ENCODE assay signal across 15 cellular contexts in genomic region chr1:211516097-211516762, GRCh38. TPM values are rescaled to one million over a fixed set of nuclear protein-coding genes. Genes with fewer than 3 reads are reported as not detected.
DNase-seq lines count a peak whose midpoint lies in the region; ATAC-seq, FAIRE-seq and TF ChIP-seq lines count a peak whose summit lies in the region.
"Not testable (repeated sequence)": the region's sequence is repeated elsewhere in the genome, so short reads cannot be mapped to it uniquely, and the experiment has no call there.
"Had no signal": no experiment of that assay in that cellular context is flagged by ENCODE, and none has a peak within 500 bp of the region (broad histone marks: within the 10 kb centered on the region; RNA-seq: fewer than 3 reads in every experiment).

No MANE protein-coding gene starts in this region.

- peak overlapping the region; percentile 55 for H3K4me2 ChIP-seq in OCI-LY1 (ENCODE audit: low read length)
- peak overlapping the region; percentile 75 for H3K4me2 ChIP-seq in keratinocyte (ENCODE audit: control insufficient read depth, extremely low read depth, insufficient read depth, low read depth, low read length)

- peak overlapping the region in 7 of 10 donors; percentile 56 to 77 (median 68) for H3K4me3 Mint-ChIP-seq in naive thymus-derived CD8-positive, alpha-beta T cell
- H3K4me3 Mint-ChIP-seq in stimulated activated naive CD8-positive, alpha-beta T cell treated with anti-CD3 and anti-CD28 coated beads, Interleukin-15, amount 100 ng/mL, for 72 hours, result peak overlapping the region; percentile 19 to 63

- ATAC-seq in naive thymus-derived CD8-positive, alpha-beta T cell; stimulated activated naive CD8-positive, alpha-beta T cell treated with anti-CD3 and anti-CD28 coated beads, Interleukin-15, amount 100 ng/mL, for 72 hours: not testable (repeated sequence)

- H3K79me2 ChIP-seq in OCI-LY1 (ENCODE audit: insufficient read depth, low read length); keratinocyte (ENCODE audit: control insufficient read depth, insufficient read depth, low read length): not testable (repeated sequence)

- peaks cover 10 to 31% (median 20%) of the 10 kb centered on the region in 4 donors for H3K4me1 Mint-ChIP-seq in naive thymus-derived CD8-positive, alpha-beta T cell
- peaks cover 44% of the 10 kb centered on the region for H3K4me1 Mint-ChIP-seq in stimulated activated naive CD8-positive, alpha-beta T cell treated with anti-CD3 and anti-CD28 coated beads, Interleukin-15, amount 100 ng/mL, for 72 hours

- not testable (repeated sequence) for H3K27me3 Mint-ChIP-seq in naive thymus-derived CD8-positive, alpha-beta T cell; stimulated activated naive CD8-positive, alpha-beta T cell treated with anti-CD3 and anti-CD28 coated beads, Interleukin-15, amount 100 ng/mL, for 72 hours

- H3K9me3 Mint-ChIP-seq in naive thymus-derived CD8-positive, alpha-beta T cell; stimulated activated naive CD8-positive, alpha-beta T cell treated with anti-CD3 and anti-CD28 coated beads, Interleukin-15, amount 100 ng/mL, for 72 hours: not testable (repeated sequence)

- H3K9ac ChIP-seq in ES-I3 (ENCODE audit: low read depth, low read length) (peak overlapping the region; percentile 20; the same call in 1 of the 2 replicates), OCI-LY1 (ENCODE audit: low read length) (peak overlapping the region; percentile 47; the same call in 1 of the 2 replicates), colonic mucosa (ENCODE audit: low read depth in 2 of 2, low read length in 2 of 2) (peak overlapping the region; percentile 42 to 46)
- not testable (repeated sequence) for H3K9ac ChIP-seq in keratinocyte (ENCODE audit: control insufficient read depth, extremely low read depth, insufficient read depth, low read length)

- not testable (repeated sequence) for H3F3A ChIP-seq in OCI-LY1 (ENCODE audit: insufficient read depth, low read length)

- not testable (repeated sequence) for H3K9me1 ChIP-seq in keratinocyte (ENCODE audit: control insufficient read depth, extremely low read depth, insufficient read depth, low read length)

- not testable (repeated sequence) for H3K36me3 Mint-ChIP-seq in naive thymus-derived CD8-positive, alpha-beta T cell

- dilution Hi-C loops in keratinocyte (cut with MboI; ENCODE audit: extremely low pct_ligation_motif_present, low sequenced_read_pairs), result not testable (repeated sequence)

- not testable (repeated sequence) for H3K27ac ChIP-seq in A673 (ENCODE audit: low read depth, low read length, poor library complexity, severe bottlenecking); OCI-LY1 (ENCODE audit: low read depth, low read length, poor library complexity, severe bottlenecking); keratinocyte (ENCODE audit: control insufficient read depth, insufficient read depth, low read length)
- H3K27ac ChIP-seq in VCaP, result peak overlapping the region; percentile 41; the same call in 1 of the 2 replicates
- peak overlapping the region; percentile 90 for H3K27ac ChIP-seq in colonic mucosa

- BruUV-seq in A673 (replicated peaks; lab: Mats Ljungman, UMichigan), result not testable (repeated sequence)

- CTCF ChIA-PET in A673 (lab: Charles Lee), result interaction anchor here (0.6 kb wide), 1 partner anchor 40 kb away, joined by 3 read pairs; no protein-coding TSS in a partner anchor

- H3K4me3 ChIP-seq in A673 (ENCODE audit: low read depth, low read length, poor library complexity, severe bottlenecking), result peak overlapping the region; percentile 38
- peak overlapping the region; percentile 35 for H3K4me3 ChIP-seq in OCI-LY1 (ENCODE audit: low read depth, low read length, poor library complexity, severe bottlenecking)
- not testable (repeated sequence) for H3K4me3 ChIP-seq in colonic mucosa; keratinocyte (ENCODE audit: control insufficient read depth in 2 of 3, extremely low read depth in 1 of 3, insufficient read depth in 2 of 3, low read depth in 1 of 3, low read length in 3 of 3)

- intact Hi-C loops in A673 (cut with micrococcal nuclease; ENCODE audit: unreplicated experiment); colonic mucosa (cut with DNase I): not testable (repeated sequence)

- not testable (repeated sequence) for H3K27me3 ChIP-seq in A673 (replicated peaks; ENCODE audit: insufficient read depth, low read depth, low read length, poor library complexity); OCI-LY1 (ENCODE audit: insufficient read depth, low read length); colonic mucosa; keratinocyte (ENCODE audit: control insufficient read depth, extremely low read depth, insufficient read depth, low read length)

- not testable (repeated sequence) for H3K9me2 ChIP-seq in OCI-LY1 (ENCODE audit: low read depth, low read length)

- POLR2A ChIA-PET in A673 (lab: Charles Lee; ENCODE audit: low non-redundant PET); naive thymus-derived CD8-positive, alpha-beta T cell (lab: Charles Lee): not testable (repeated sequence)

- not testable (repeated sequence) for H3K4me1 ChIP-seq in A673 (ENCODE audit: insufficient read depth, low read length, poor library complexity, severe bottlenecking); ES-I3 (ENCODE audit: insufficient read depth, low read length); colonic mucosa
- H3K4me1 ChIP-seq in OCI-LY1 (ENCODE audit: insufficient read depth, low read length, severe bottlenecking) (peaks cover 19% of the 10 kb centered on the region), keratinocyte (ENCODE audit: control insufficient read depth, extremely low read depth, insufficient read depth, low read length) (peaks cover 16% of the 10 kb centered on the region)

- DNase-seq in A673 (ENCODE audit: low spot score); keratinocyte (ENCODE audit: low read depth, low spot score); stimulated activated naive CD8-positive, alpha-beta T cell treated with anti-CD3 and anti-CD28 coated beads, Interleukin-15, amount 100 ng/mL, for 72 hours: not testable (repeated sequence)
- peak; percentile 27 for DNase-seq in colonic mucosa
- peak in 1 of 10 donors; percentile 53 for DNase-seq in naive thymus-derived CD8-positive, alpha-beta T cell

- FAIRE-seq in keratinocyte (lab: Jason Lieb, UNC), result not testable (repeated sequence)

- H4K20me1 ChIP-seq in OCI-LY1 (ENCODE audit: insufficient read depth, low read length); keratinocyte (ENCODE audit: control insufficient read depth, extremely low read depth, insufficient read depth, low read length): not testable (repeated sequence)

- TF ChIP-seq CTCF in A673 (conservative IDR thresholded peaks at IDR 0.05; ENCODE audit: low read depth, low read length); OCI-LY1 (IDR thresholded peaks at IDR 0.05; ENCODE audit: low read length); VCaP (conservative IDR thresholded peaks at IDR 0.05); colonic mucosa (IDR thresholded peaks at IDR 0.05); keratinocyte (optimal IDR thresholded peaks at IDR 0.05 in 1 of 3, IDR thresholded peaks at IDR 0.05 in 1 of 3, conservative IDR thresholded peaks at IDR 0.05 in 1 of 3; ENCODE audit: extremely low read depth in 1 of 3, insufficient read depth in 2 of 3, low read length in 3 of 3): not testable (repeated sequence)

- H3K36me3 ChIP-seq in A673 (ENCODE audit: insufficient read depth, low read length, poor library complexity, severe bottlenecking); ES-I3 (ENCODE audit: insufficient read depth, low read length); OCI-LY1 (ENCODE audit: insufficient read depth, low read length); colonic mucosa; keratinocyte (ENCODE audit: control insufficient read depth in 2 of 2, extremely low read depth in 1 of 2, insufficient read depth in 2 of 2, low read length in 2 of 2): not testable (repeated sequence)

- H2AFZ ChIP-seq in OCI-LY1 (ENCODE audit: low read length), result 0 out of 2 replicates have a peak overlapping the region, but pooled peaks have one; percentile 15
- not testable (repeated sequence) for H2AFZ ChIP-seq in keratinocyte (ENCODE audit: control insufficient read depth, low read length)

- H3K9me3 ChIP-seq in A673 (ENCODE audit: low read depth, low read length, poor library complexity, severe bottlenecking); ES-I3 (ENCODE audit: control insufficient read depth, insufficient read depth, low read length); OCI-LY1 (ENCODE audit: low read length); colonic mucosa; keratinocyte (ENCODE audit: control insufficient read depth, low read depth, low read length): not testable (repeated sequence)

- not testable (repeated sequence) for H3K27ac Mint-ChIP-seq in naive thymus-derived CD8-positive, alpha-beta T cell; stimulated activated naive CD8-positive, alpha-beta T cell treated with anti-CD3 and anti-CD28 coated beads, Interleukin-15, amount 100 ng/mL, for 72 hours

RNA-seq across cellular contexts. Expression of gene RD3, which starts 24.3 kb away (rescaled TPM):
- total RNA-seq in A673 (2021), result not detected in 2 replicates
- under 1 TPM in 1 of 2 donors, not detected in 1; 0.15 TPM for total RNA-seq in colonic mucosa
- polyA plus RNA-seq in keratinocyte, result not detected in 3 replicates
- not detected for polyA plus RNA-seq in keratinocyte (2011; ENCODE audit: low read depth)
- polyA plus RNA-seq in keratinocyte (2011; cell fraction: cytosol; rRNA removed), result not detected in 2 replicates
- polyA plus RNA-seq in keratinocyte (2011; cell fraction: nucleus; rRNA removed), result not detected in 2 replicates
- polyA plus RNA-seq in keratinocyte (2012; ENCODE audit: low replicate concordance), result not detected in 2 replicates
- not detected in 3 replicates for polyA minus RNA-seq in keratinocyte
- not detected for polyA minus RNA-seq in keratinocyte (2011; cell fraction: cytosol; rRNA and poly(A)+ RNA removed)
- polyA minus RNA-seq in keratinocyte (2011; cell fraction: nucleus; rRNA and poly(A)+ RNA removed), result not detected in 2 replicates
- not detected for total RNA-seq in naive thymus-derived CD8-positive, alpha-beta T cell
- polyA plus RNA-seq in naive thymus-derived CD8-positive, alpha-beta T cell, result not detected
- total RNA-seq: activated B cell treated with CpG ODN at 0.5 μM for 24 hours; activated CD4-positive, alpha-beta memory T cell treated with anti-CD3 and anti-CD28 coated beads, Interleukin-2, amount 10 ng/mL, durations not matched to agents 7 days and 5 days; chondrocyte; heart right ventricle; MCF 10A; right atrium auricular region; T-helper 2 cell treated with Interferon-gamma antibody and Interleukin-4, amounts not matched to agents 100 ng/mL and 5 ng/mL, for 36 hours had no signal
